In the genomic region with DNA sequence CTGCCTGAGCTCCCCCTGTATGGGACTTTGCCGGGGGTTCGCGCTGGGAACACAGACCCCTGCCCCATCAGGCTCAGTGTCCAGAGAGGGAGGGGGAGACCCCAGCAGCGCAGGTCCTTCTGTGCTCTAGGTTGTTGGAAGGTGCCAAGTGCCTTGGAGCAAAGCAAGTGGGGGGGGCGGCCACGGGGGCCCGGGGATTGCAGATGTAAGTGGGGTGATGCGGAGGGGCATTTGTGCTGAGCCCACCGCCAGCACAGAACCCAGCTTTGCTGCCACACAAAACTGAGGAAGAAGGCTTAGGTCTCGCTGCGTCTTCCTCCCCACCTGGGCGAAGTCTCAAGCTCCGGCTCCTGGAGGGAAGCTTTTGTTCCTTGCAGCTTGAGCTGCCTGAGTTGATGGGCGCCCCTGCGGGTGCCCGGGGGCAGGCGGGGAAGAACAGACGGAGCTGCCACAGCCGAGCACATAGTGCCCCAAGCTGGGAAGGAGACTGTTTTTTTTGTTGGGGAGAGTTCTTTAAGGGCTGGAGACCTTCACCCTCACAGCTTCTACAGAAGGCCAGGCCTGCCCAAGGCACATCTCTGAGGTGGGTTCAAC, we compare ENCODE assay signal across 17 cellular contexts. TPM values are rescaled to one million over a fixed set of nuclear protein-coding genes. Genes with fewer than 3 reads are reported as not detected.
"Had no signal": no experiment of that assay in that cellular context is flagged by ENCODE, and none has a peak within 500 bp of the region (broad histone marks: within the 10 kb centered on the region; RNA-seq: fewer than 3 reads in every experiment).

No MANE protein-coding gene starts in this region.

- DNase-seq: activated CD4-positive, alpha-beta T cell treated with anti-CD3 and anti-CD28 coated beads, Interleukin-2, amount 50 U/mL, for 4 hours; activated naive CD4-positive, alpha-beta T cell treated with Interleukin-2 at 50 U/mL for 16 hours; activated T-cell treated with anti-CD3 and anti-CD28 coated beads for 4 hours; right cardiac atrium; stomach; T-cell; T-helper 9 cell; testis; upper lobe of right lung had no signal

- ATAC-seq: activated CD4-positive, CD25-positive, alpha-beta regulatory T cell treated with anti-CD3 and anti-CD28 coated beads, Interleukin-2, amount 50 U/mL, for 24 hours; esophagus mucosa had no signal

- FAIRE-seq: astrocyte had no signal

- H3K9me3 Mint-ChIP-seq: nephron, T-cell had no signal

- H3K27me3 Mint-ChIP-seq: T-cell had no signal

- H3K4me3 ChIP-seq: prostate gland, smooth muscle cell, stomach, testis, upper lobe of right lung had no signal

- H3K27ac Mint-ChIP-seq: T-cell had no signal

- H3K4me3 Mint-ChIP-seq: nephron, T-cell had no signal

- H3K27me3 ChIP-seq: stomach, testis, upper lobe of right lung had no signal

- H3K4me1 ChIP-seq: prostate gland had no signal

- H3K9me3 ChIP-seq: prostate gland, stomach, testis, upper lobe of right lung had no signal

- H3K36me3 Mint-ChIP-seq: T-cell had no signal

- H3K36me3 ChIP-seq: prostate gland, stomach, upper lobe of right lung had no signal

- H3K27ac ChIP-seq: prostate gland had no signal

RNA-seq across cellular contexts. Expression of gene NTN5, which starts 1.5 kb away (rescaled TPM):
- total RNA-seq: dermis microvascular lymphatic vessel endothelial cell, esophagus mucosa, smooth muscle cell, stomach had no signal

RNA-seq across cellular contexts. Expression of gene FUT2, which starts 21.5 kb away (rescaled TPM):
- total RNA-seq: astrocyte, chondrocyte, dermis microvascular lymphatic vessel endothelial cell, right cardiac atrium had no signal
